In the genomic region with DNA sequence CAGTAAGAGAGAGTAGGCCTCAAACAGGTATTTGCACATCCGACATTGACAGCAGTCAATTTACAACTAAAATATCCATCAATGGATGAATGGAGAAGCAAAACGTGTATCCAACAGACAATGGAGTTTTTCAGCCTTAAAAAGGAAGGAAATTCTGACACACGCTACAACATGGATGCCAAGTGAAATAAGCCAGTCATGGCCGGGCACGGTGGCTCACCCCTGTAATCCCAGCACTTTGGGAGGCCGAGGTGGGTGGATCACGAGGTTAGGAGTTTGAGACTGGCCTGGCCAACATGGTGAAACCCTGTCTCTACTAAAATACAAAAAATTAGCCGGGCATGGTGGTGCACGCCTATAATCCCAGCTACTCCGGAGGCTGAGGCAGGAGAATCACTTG, we compare ENCODE assay signal across 4 cellular contexts. TPM values are rescaled to one million over a fixed set of nuclear protein-coding genes. Genes with fewer than 3 reads are reported as not detected.
"Had no signal": no experiment of that assay in that cellular context is flagged by ENCODE, and none has a peak within 500 bp of the region (broad histone marks: within the 10 kb centered on the region; RNA-seq: fewer than 3 reads in every experiment).

No MANE protein-coding gene starts in this region.

RNA-seq across cellular contexts. Expression of gene BAIAP2L2, which starts 7.1 kb away (rescaled TPM):
- total RNA-seq: M059J, NCI-H460 had no signal

RNA-seq across cellular contexts. Expression of gene SLC16A8, which starts 33.6 kb away (rescaled TPM):
- total RNA-seq: LHCN-M2, M059J, MCF 10A, NCI-H460 had no signal
